In genomic region chr6:129497591-129498555, GRCh38 we compare ENCODE assay signal across 15 cellular contexts.
DNase-seq lines count a peak whose midpoint lies in the region; ATAC-seq and TF ChIP-seq lines count a peak whose summit lies in the region.
"Had no signal": no experiment of that assay in that cellular context is flagged by ENCODE, and none has a peak within 500 bp of the region (broad histone marks: within the 10 kb centered on the region; RNA-seq: fewer than 3 reads in every experiment).

No MANE protein-coding gene starts in this region.

- WGBS in hepatocyte (ENCODE audit: low lambda C conversion rate, missing lambda C conversion rate), result 50% methylated on average over 5 of the region's 5 CpGs

- CTCF ChIA-PET in A673 (lab: Charles Lee), result interaction anchor here (0.6 kb wide), 1 partner anchor 1467 kb away, joined by 4 read pairs; no protein-coding TSS in a partner anchor

- no TSS peak for BruUV-seq in A673 (replicated peaks; lab: Mats Ljungman, UMichigan)

- H3K9me3 ChIP-seq in A673 (ENCODE audit: low read depth, low read length, poor library complexity, severe bottlenecking) (no peaks in the 10 kb centered on the region), hepatocyte (ENCODE audit: low read depth) (no peaks in the 10 kb centered on the region)
- H3K9me3 ChIP-seq: BLaER1, left lung had no signal

- H3K27ac ChIP-seq in A673 (ENCODE audit: low read depth, low read length, poor library complexity, severe bottlenecking) (no peak overlapping the region), hepatocyte (peak overlapping the region; percentile 26)
- H3K27ac ChIP-seq: BLaER1, brain microvascular endothelial cell had no signal

- peak overlapping the region; percentile 20 for H3K4me2 ChIP-seq in hepatocyte
- H3K4me2 ChIP-seq: BLaER1 had no signal

- peaks cover 30% of the 10 kb centered on the region for H3K36me3 Mint-ChIP-seq in activated naive CD8-positive, alpha-beta T cell treated with anti-CD3 and anti-CD28 coated beads for 36 hours
- H3K36me3 Mint-ChIP-seq: naive B cell had no signal

- H2AFZ ChIP-seq in hepatocyte, result no peak overlapping the region

- peaks cover 5% of the 10 kb centered on the region for H3K9me3 Mint-ChIP-seq in activated naive CD8-positive, alpha-beta T cell treated with anti-CD3 and anti-CD28 coated beads for 36 hours
- H3K9me3 Mint-ChIP-seq: activated CD4-positive, alpha-beta memory T cell treated with anti-CD3 and anti-CD28 coated beads, Interleukin-2, amount 10 ng/mL, durations not matched to agents 7 days and 5 days; naive B cell had no signal

- H3K9me2 ChIP-seq in hepatocyte (replicated peaks; ENCODE audit: insufficient read depth), result no peaks in the 10 kb centered on the region

- H3K27me3 ChIP-seq in A673 (replicated peaks; ENCODE audit: insufficient read depth, low read depth, low read length, poor library complexity) (no peaks in the 10 kb centered on the region), hepatocyte (no peaks in the 10 kb centered on the region)
- H3K27me3 ChIP-seq: BLaER1, brain microvascular endothelial cell, left lung had no signal

- DNase-seq in A673 (ENCODE audit: low spot score) (peak; percentile 52), GM04504 (ENCODE audit: low read depth) (peak; percentile 40), hepatocyte (ENCODE audit: low spot score) (no peak), GM03348 (ENCODE audit: low spot score) (no peak), mucosa of gallbladder (ENCODE audit: low spot score) (no peak), COR-L47 (lab: John Stamatoyannopoulos, UW) (no peak)
- DNase-seq in activated naive CD8-positive, alpha-beta T cell treated with anti-CD3 and anti-CD28 coated beads for 36 hours, result no peak
- DNase-seq: activated CD4-positive, alpha-beta memory T cell treated with anti-CD3 and anti-CD28 coated beads, Interleukin-2, amount 10 ng/mL, durations not matched to agents 7 days and 5 days; brain microvascular endothelial cell; left lung; naive B cell; NCI-H1436 treated with DMSO at 0.1 percent for 48 hours; NCI-H446 had no signal

- H3K4me3 Mint-ChIP-seq in activated naive CD8-positive, alpha-beta T cell treated with anti-CD3 and anti-CD28 coated beads for 36 hours, result no peak overlapping the region

- TF ChIP-seq CTCF in A673 (conservative IDR thresholded peaks at IDR 0.05; ENCODE audit: low read depth, low read length) (no peak), hepatocyte (IDR thresholded peaks at IDR 0.05; ENCODE audit: poor library complexity) (no peak)

- intact Hi-C loops in A673 (cut with micrococcal nuclease; ENCODE audit: unreplicated experiment), result loop anchor here (10.0 kb wide), 2 partner anchors 387 to 437 kb away; no protein-coding TSS in a partner anchor

- no peaks in the 10 kb centered on the region for H3K79me2 ChIP-seq in hepatocyte

- H3K27ac Mint-ChIP-seq in activated naive CD8-positive, alpha-beta T cell treated with anti-CD3 and anti-CD28 coated beads for 36 hours, result peak overlapping the region; percentile 60
- H3K27ac Mint-ChIP-seq: activated CD4-positive, alpha-beta memory T cell treated with anti-CD3 and anti-CD28 coated beads, Interleukin-2, amount 10 ng/mL, durations not matched to agents 7 days and 5 days had no signal

- H3K4me3 ChIP-seq in A673 (ENCODE audit: low read depth, low read length, poor library complexity, severe bottlenecking) (no peak overlapping the region), hepatocyte (no peak overlapping the region)
- H3K4me3 ChIP-seq: BLaER1, left lung had no signal

- no peak for ATAC-seq in HG03039 (IDR thresholded peaks at IDR 0.05; ENCODE audit: unreplicated experiment)

- H3K36me3 ChIP-seq in A673 (ENCODE audit: insufficient read depth, low read length, poor library complexity, severe bottlenecking) (no peaks in the 10 kb centered on the region), hepatocyte (replicated peaks; ENCODE audit: insufficient read depth, low read depth) (no peaks in the 10 kb centered on the region)
- H3K36me3 ChIP-seq: BLaER1, brain microvascular endothelial cell, left lung had no signal

- no peaks in the 10 kb centered on the region for H4K20me1 ChIP-seq in hepatocyte (ENCODE audit: insufficient read depth, poor library complexity, severe bottlenecking)
- H4K20me1 ChIP-seq: BLaER1 had no signal

- POLR2A ChIA-PET in A673 (lab: Charles Lee; ENCODE audit: low non-redundant PET), result no interaction called here

- peaks cover 79% of the 10 kb centered on the region for H3K4me1 Mint-ChIP-seq in activated naive CD8-positive, alpha-beta T cell treated with anti-CD3 and anti-CD28 coated beads for 36 hours

- H3K4me1 ChIP-seq in A673 (ENCODE audit: insufficient read depth, low read length, poor library complexity, severe bottlenecking), result peaks cover 36% of the 10 kb centered on the region
- H3K4me1 ChIP-seq in hepatocyte (ENCODE audit: insufficient read depth), result peaks cover 37% of the 10 kb centered on the region

- H3K27me3 Mint-ChIP-seq in activated naive CD8-positive, alpha-beta T cell treated with anti-CD3 and anti-CD28 coated beads for 36 hours, result no peaks in the 10 kb centered on the region
- H3K27me3 Mint-ChIP-seq: activated CD4-positive, alpha-beta memory T cell treated with anti-CD3 and anti-CD28 coated beads, Interleukin-2, amount 10 ng/mL, durations not matched to agents 7 days and 5 days had no signal

Comparison
In these comparisons a context has a peak if more than half of its experiments do, and no peak if none do; other contexts are left out.
1. DNase-seq: peak in A673 (single experiment) and GM04504 (single experiment); none in activated naive CD8-positive, alpha-beta T cell treated with anti-CD3 and anti-CD28 coated beads for 36 hours (single experiment), hepatocyte (single experiment), GM03348 (single experiment), mucosa of gallbladder (single experiment) and COR-L47 (single experiment).